Comparison of ENCODE assay signal across 16 cellular contexts in the genomic region with DNA sequence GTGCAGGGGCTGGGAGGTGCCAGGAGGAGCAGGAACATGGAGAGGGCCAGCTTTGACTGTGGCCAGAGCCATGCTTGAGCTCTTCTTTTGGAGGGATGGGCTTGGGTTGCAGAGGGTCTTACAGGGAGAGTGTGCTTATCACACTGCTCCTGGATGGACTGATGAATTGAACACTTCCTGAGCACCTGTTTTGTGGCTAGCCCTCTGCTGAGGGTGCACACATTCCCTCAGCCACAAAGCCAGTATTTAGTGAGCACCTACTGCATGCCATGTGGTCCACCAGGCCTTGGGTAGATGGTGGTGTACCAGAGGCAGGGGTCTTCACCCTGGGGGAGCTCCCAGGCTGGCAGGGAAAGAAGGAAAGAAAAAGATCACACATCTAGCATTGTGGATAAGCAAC.
DNase-seq lines count a peak whose midpoint lies in the region; ATAC-seq and TF ChIP-seq lines count a peak whose summit lies in the region.
"Had no signal": no experiment of that assay in that cellular context is flagged by ENCODE, and none has a peak within 500 bp of the region (broad histone marks: within the 10 kb centered on the region; RNA-seq: fewer than 3 reads in every experiment).

No MANE protein-coding gene starts in this region.

- H3K4me2 ChIP-seq in hepatocyte: no peak overlapping the region

- H3K4me3 ChIP-seq in HEK293 (ENCODE audit: low read depth, low read length) (no peak overlapping the region), hepatocyte (no peak overlapping the region)
- H3K4me3 ChIP-seq: BLaER1 treated with 17β-estradiol and CSF1 and Interleukin-3, amounts not matched to agents 10 nM and 100 nM had no signal

- H3K27ac Mint-ChIP-seq in activated T-helper 17 cell treated with anti-CD3 and anti-CD28 coated beads, Interleukin-2, amount 50 U/mL, for 72 hours: peak overlapping the region; percentile 42
- peak overlapping the region; percentile 11 for H3K27ac Mint-ChIP-seq in neural crest cell (ENCODE audit: unreplicated experiment)

- H3K36me3 Mint-ChIP-seq in activated T-helper 17 cell treated with anti-CD3 and anti-CD28 coated beads, Interleukin-2, amount 50 U/mL, for 72 hours (ENCODE audit: low read depth): no peaks in the 10 kb centered on the region
- no peaks in the 10 kb centered on the region for H3K36me3 Mint-ChIP-seq in neural crest cell (ENCODE audit: low read depth)

- no peak overlapping the region for H2AFZ ChIP-seq in hepatocyte

- POLR2A ChIA-PET in HEK293 (lab: Yijun Ruan, JAX): no interaction called here

- H3K9me3 ChIP-seq in HEK293 (ENCODE audit: control insufficient read depth, insufficient read depth, low read depth, low read length): no peaks in the 10 kb centered on the region
- no peaks in the 10 kb centered on the region for H3K9me3 ChIP-seq in hepatocyte (ENCODE audit: low read depth)
- H3K9me3 ChIP-seq: BLaER1 treated with 17β-estradiol and CSF1 and Interleukin-3, amounts not matched to agents 10 nM and 100 nM had no signal

- no peaks in the 10 kb centered on the region for H3K27me3 ChIP-seq in hepatocyte
- H3K27me3 ChIP-seq: BLaER1 treated with 17β-estradiol and CSF1 and Interleukin-3, amounts not matched to agents 10 nM and 100 nM had no signal

- DNase-seq in CMK (ENCODE audit: low read depth): peak; percentile 52
- no peak for DNase-seq in neural crest cell (ENCODE audit: low read depth, low spot score)
- DNase-seq in hepatocyte (ENCODE audit: low spot score): no peak
- no peak for DNase-seq in AG08395 (ENCODE audit: low spot score)
- DNase-seq: COR-L47, DMS153, GOT3, Karpas-422, NCI-H2029, NCI-H2171 treated with DMSO at 0.1 percent for 48 hours, NCI-H774, SHP77 had no signal

- peaks cover 12% of the 10 kb centered on the region for H3K79me2 ChIP-seq in hepatocyte

- CTCF ChIA-PET in HEK293 (lab: Yijun Ruan, JAX): interaction anchor here (1.0 to 6.0 kb wide), 6 partner anchors 18 to 213 kb away, joined by 3 to 68 read pairs (median 4); no protein-coding TSS in a partner anchor

- no peak overlapping the region for H3K27ac ChIP-seq in HEK293 (ENCODE audit: extremely low read depth, low read depth, low read length)
- no peak overlapping the region for H3K27ac ChIP-seq in hepatocyte
- H3K27ac ChIP-seq: BLaER1 treated with 17β-estradiol and CSF1 and Interleukin-3, amounts not matched to agents 10 nM and 100 nM had no signal

- no peak overlapping the region for H3K4me3 Mint-ChIP-seq in activated T-helper 17 cell treated with anti-CD3 and anti-CD28 coated beads, Interleukin-2, amount 50 U/mL, for 72 hours
- H3K4me3 Mint-ChIP-seq in neural crest cell: no peak overlapping the region

- peaks cover 11% of the 10 kb centered on the region for H3K4me1 Mint-ChIP-seq in activated T-helper 17 cell treated with anti-CD3 and anti-CD28 coated beads, Interleukin-2, amount 50 U/mL, for 72 hours
- peaks cover 40% of the 10 kb centered on the region for H3K4me1 Mint-ChIP-seq in neural crest cell

- H4K20me1 ChIP-seq in hepatocyte (ENCODE audit: insufficient read depth, poor library complexity, severe bottlenecking): no peaks in the 10 kb centered on the region

- ATAC-seq in activated T-helper 17 cell treated with anti-CD3 and anti-CD28 coated beads, Interleukin-2, amount 50 U/mL, for 72 hours (replicated peaks): no peak
- no peak for ATAC-seq in GM19467 (IDR thresholded peaks at IDR 0.05; ENCODE audit: unreplicated experiment)

- no peaks in the 10 kb centered on the region for H3K9me2 ChIP-seq in hepatocyte (replicated peaks; ENCODE audit: insufficient read depth)

- no peaks in the 10 kb centered on the region for H3K27me3 Mint-ChIP-seq in activated T-helper 17 cell treated with anti-CD3 and anti-CD28 coated beads, Interleukin-2, amount 50 U/mL, for 72 hours
- no peaks in the 10 kb centered on the region for H3K27me3 Mint-ChIP-seq in neural crest cell (ENCODE audit: low read depth)

- H3K9me3 Mint-ChIP-seq in activated T-helper 17 cell treated with anti-CD3 and anti-CD28 coated beads, Interleukin-2, amount 50 U/mL, for 72 hours: no peaks in the 10 kb centered on the region
- H3K9me3 Mint-ChIP-seq in neural crest cell: no peaks in the 10 kb centered on the region

- H3K4me1 ChIP-seq in HEK293 (ENCODE audit: control insufficient read depth, insufficient read depth, low read length) (peaks cover 7% of the 10 kb centered on the region; the same call in 1 of the 2 replicates), hepatocyte (ENCODE audit: insufficient read depth) (peaks cover 33% of the 10 kb centered on the region)

- TF ChIP-seq CTCF in HEK293 (tag by site-specific recombination; IDR thresholded peaks at IDR 0.05) (no peak), neural crest cell (conservative IDR thresholded peaks at IDR 0.05) (no peak), hepatocyte (IDR thresholded peaks at IDR 0.05; ENCODE audit: poor library complexity) (no peak)

- H3K36me3 ChIP-seq in HEK293 (ENCODE audit: control insufficient read depth in 2 of 2, insufficient read depth in 1 of 2, low read length in 2 of 2) (no peaks in the 10 kb centered on the region), hepatocyte (replicated peaks; ENCODE audit: insufficient read depth, low read depth) (no peaks in the 10 kb centered on the region)
- H3K36me3 ChIP-seq: BLaER1 treated with 17β-estradiol and CSF1 and Interleukin-3, amounts not matched to agents 10 nM and 100 nM had no signal

TF ChIP-seq in HEK293, 187 proteins besides CTCF, POLR2A, EP300 and RAD21:
- TF ChIP-seq ZNF664 (tag by site-specific recombination; IDR thresholded peaks at IDR 0.05) (peak; percentile 45; the same call in 1 of the 2 replicates), ZFP69B (tag by site-specific recombination; IDR thresholded peaks at IDR 0.05) (no peak), ZNF16 (tag by site-specific recombination; IDR thresholded peaks at IDR 0.05; ENCODE audit: low read depth) (no peak), ZNF223 (tag by site-specific recombination; IDR thresholded peaks at IDR 0.05) (no peak)
